In the genomic region with DNA sequence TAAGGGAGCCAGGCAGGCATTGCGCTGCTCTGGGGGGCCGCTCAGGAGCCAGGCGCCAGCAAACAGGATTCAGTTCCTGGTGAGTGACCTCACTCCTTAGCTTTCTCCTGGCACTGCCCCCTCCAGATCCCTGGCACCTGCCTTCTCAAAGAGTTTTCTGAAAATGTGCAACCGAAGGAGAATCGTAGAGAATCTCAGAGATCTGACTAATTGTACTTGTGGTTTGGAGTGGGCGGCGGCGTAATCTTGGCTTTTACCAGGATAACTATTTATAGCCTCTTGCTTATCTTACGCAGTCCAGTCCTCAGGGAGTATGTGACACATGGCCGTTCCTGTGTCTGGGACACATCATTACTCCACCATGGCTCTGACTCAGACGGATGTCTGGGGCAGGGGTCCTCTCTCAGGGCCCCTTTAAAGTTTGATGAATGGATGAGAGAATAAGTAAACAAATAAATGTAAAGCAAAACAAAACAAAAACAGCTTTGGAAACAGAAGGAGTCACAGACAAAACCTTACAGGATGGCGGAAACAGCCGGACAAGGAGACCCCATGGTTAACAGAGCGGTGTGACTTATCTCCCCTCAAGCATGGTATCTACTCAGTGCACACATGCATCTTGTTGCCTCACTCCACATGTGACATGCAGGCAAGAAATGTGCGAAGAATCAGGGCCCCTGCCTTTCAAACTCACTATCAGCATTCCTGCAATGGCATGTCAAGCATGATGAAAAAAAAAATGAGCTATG, we compare ENCODE assay signal across 8 cellular contexts.
A peak's percentile ranks its signal among the peaks of the same experiment; 100 is the strongest.
DNase-seq lines count a peak whose midpoint lies in the region; ATAC-seq and TF ChIP-seq lines count a peak whose summit lies in the region.

No MANE protein-coding gene starts in this region.

- peak overlapping the region; percentile 40 to 45 for H3K4me3 ChIP-seq in duodenal mucosa (ENCODE audit: low read depth in 1 of 2, low read length in 2 of 2)

- H3K27ac Mint-ChIP-seq in osteocyte (ENCODE audit: unreplicated experiment), result peak overlapping the region; percentile 84

- TF ChIP-seq CTCF in osteocyte (IDR thresholded peaks at IDR 0.05), result no peak

- H3K27ac ChIP-seq in duodenal mucosa (ENCODE audit: low read depth, low read length), result peak overlapping the region; percentile 47
- no peak overlapping the region for H3K27ac ChIP-seq in substantia nigra (ENCODE audit: low read depth, low read length, poor library complexity, severe bottlenecking)

- peak overlapping the region; percentile 12 to 54 for H3K9ac ChIP-seq in duodenal mucosa (ENCODE audit: low read depth in 1 of 2, low read length in 2 of 2)

- peaks cover 82 to 91% of the 10 kb centered on the region in 2 donors for H3K4me1 ChIP-seq in duodenal mucosa (ENCODE audit: control insufficient read depth in 1 of 2, insufficient read depth in 2 of 2, low read length in 2 of 2)

- H3K9me3 ChIP-seq in duodenal mucosa (ENCODE audit: control insufficient read depth in 1 of 2, low read length in 2 of 2), result no peaks in the 10 kb centered on the region

- no peaks in the 10 kb centered on the region for H3K36me3 Mint-ChIP-seq in osteocyte (ENCODE audit: unreplicated experiment)

- no peaks in the 10 kb centered on the region for H3K27me3 Mint-ChIP-seq in osteocyte (ENCODE audit: unreplicated experiment)

- H3K4me1 Mint-ChIP-seq in osteocyte (ENCODE audit: unreplicated experiment), result peaks cover 70% of the 10 kb centered on the region

- ATAC-seq in GM21576 (IDR thresholded peaks at IDR 0.05; ENCODE audit: unreplicated experiment), result peak; percentile 32

- no peaks in the 10 kb centered on the region for H3K36me3 ChIP-seq in duodenal mucosa (ENCODE audit: control insufficient read depth in 1 of 2, insufficient read depth in 2 of 2, low read length in 2 of 2)

- DNase-seq in NOMO-1 treated with dmso at 0.1 percent for 144 hours (lab: John Stamatoyannopoulos, UW; ENCODE audit: unreplicated experiment), result peak; percentile 23
- no peak for DNase-seq in osteocyte (ENCODE audit: extremely low spot score, unreplicated experiment)
- no peak for DNase-seq in substantia nigra (lab: John Stamatoyannopoulos, UW)
- no peak for DNase-seq in NCI-H1436 (lab: John Stamatoyannopoulos, UW)
- no peak for DNase-seq in amygdala (lab: John Stamatoyannopoulos, UW)
- DNase-seq in germinal center (ENCODE audit: low spot score), result no peak

- no peaks in the 10 kb centered on the region for H3K9me3 Mint-ChIP-seq in osteocyte (ENCODE audit: unreplicated experiment)

- no peaks in the 10 kb centered on the region for H3K27me3 ChIP-seq in duodenal mucosa (ENCODE audit: control insufficient read depth in 1 of 2, insufficient read depth in 2 of 2, low read length in 2 of 2)

- H3K4me3 Mint-ChIP-seq in osteocyte (ENCODE audit: unreplicated experiment), result peak overlapping the region; percentile 6
